Comparison of ENCODE assay signal across 9 cellular contexts in genomic region chr17:46818319-46818928, GRCh38. TPM values are rescaled to one million over a fixed set of nuclear protein-coding genes. Genes with fewer than 3 reads are reported as not detected.
DNase-seq lines count a peak whose midpoint lies in the region; ATAC-seq, FAIRE-seq and TF ChIP-seq lines count a peak whose summit lies in the region.
"Had no signal": no experiment of that assay in that cellular context is flagged by ENCODE, and none has a peak within 500 bp of the region (broad histone marks: within the 10 kb centered on the region; RNA-seq: fewer than 3 reads in every experiment).

A gene with protein sequence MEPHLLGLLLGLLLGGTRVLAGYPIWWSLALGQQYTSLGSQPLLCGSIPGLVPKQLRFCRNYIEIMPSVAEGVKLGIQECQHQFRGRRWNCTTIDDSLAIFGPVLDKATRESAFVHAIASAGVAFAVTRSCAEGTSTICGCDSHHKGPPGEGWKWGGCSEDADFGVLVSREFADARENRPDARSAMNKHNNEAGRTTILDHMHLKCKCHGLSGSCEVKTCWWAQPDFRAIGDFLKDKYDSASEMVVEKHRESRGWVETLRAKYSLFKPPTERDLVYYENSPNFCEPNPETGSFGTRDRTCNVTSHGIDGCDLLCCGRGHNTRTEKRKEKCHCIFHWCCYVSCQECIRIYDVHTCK (minus strand): TSS chr17:46818692. CDS start chr17:46818597, 95 bp downstream.

- in situ Hi-C loops in G401 (cut with HindIII; ENCODE audit: low sequenced_read_pairs): no loop called here

- peak within 1 kb of the TSS; percentile 46 for H3K56ac ChIP-seq in H1 (replicated peaks; ENCODE audit: insufficient read length, low read depth, low read length)

- H2BK15ac ChIP-seq in H1 (ENCODE audit: low read length): no peak within 1 kb of the TSS; the same call in 1 of the 2 replicates

- no peak within 1 kb of the TSS for H2AFZ ChIP-seq in H1 (ENCODE audit: low read length)

- H2BK20ac ChIP-seq in H1 (ENCODE audit: low read length): no peak within 1 kb of the TSS

- no peak for TF ChIP-seq EP300 in H1 (IDR thresholded peaks at IDR 0.05; ENCODE audit: borderline replicate concordance in 1 of 2, low read depth in 2 of 2, low read length in 2 of 2)

- POLR2A ChIA-PET in H1 (lab: Charles Lee; ENCODE audit: partially characterized antibody): interaction anchor here (1.5 kb wide), 1 partner anchor 9 kb away, joined by 4 read pairs; no protein-coding TSS in a partner anchor

- H3K4me2 ChIP-seq in H1 (ENCODE audit: insufficient read depth in 1 of 2, low read depth in 2 of 2, low read length in 2 of 2): peak within 1 kb of the TSS; percentile 92 to 96

- no peak for TF ChIP-seq POLR2A in H1 (IDR thresholded peaks at IDR 0.05; ENCODE audit: control extremely low read depth in 1 of 2, low read depth in 2 of 2, low read length in 2 of 2)

- TF ChIP-seq CTCF in H1 (IDR thresholded peaks at IDR 0.05; ENCODE audit: control extremely low read depth in 1 of 3, insufficient read depth in 1 of 3, low read depth in 1 of 3, low read length in 3 of 3) (no peak), pancreas (IDR thresholded peaks at IDR 0.05) (no peak)

- ATAC-seq in Right ventricle myocardium superior (ENCODE audit: poor library complexity) (peak; percentile 15), Right ventricle myocardium inferior (no peak), pancreas (peak in 2 of 4 donors; percentile 17 to 44), HG02970 (IDR thresholded peaks at IDR 0.05; ENCODE audit: low FRiP score, unreplicated experiment) (no peak)

- H3K9me3 Mint-ChIP-seq in activated CD4-positive, alpha-beta T cell treated with anti-CD3 and anti-CD28 coated beads, Interleukin-2, amount 10 ng/mL, durations not matched to agents 24 days and 14 days: no peaks in the 10 kb centered on the region

- no peak within 1 kb of the TSS for H4K8ac ChIP-seq in H1 (ENCODE audit: extremely low read depth, insufficient read depth, low read length)

- peaks cover 37 to 80% (median 74%) of the 10 kb centered on the region in 4 experiments for H3K27me3 ChIP-seq in H1 (replicated peaks in 1 of 4; ENCODE audit: control insufficient read depth in 3 of 4, extremely low read depth in 1 of 4, insufficient read depth in 3 of 4, low read length in 3 of 4)
- peaks cover 0 to 20% (median 4%) of the 10 kb centered on the region in 4 donors for H3K27me3 ChIP-seq in pancreas

- H3K9ac ChIP-seq in H1 (replicated peaks in 1 of 4; ENCODE audit: extremely low read depth in 1 of 4, low read depth in 3 of 4, low read length in 3 of 4): no peak within 1 kb of the TSS

- H3K4me1 ChIP-seq in H1 (replicated peaks in 1 of 4; ENCODE audit: control insufficient read depth in 3 of 4, insufficient read depth in 4 of 4, low read length in 3 of 4) (peaks cover 0 to 44% (median 33%) of the 10 kb centered on the region in 4 experiments; a peak in 6 of 7 replicates), pancreas (peaks cover 0 to 10% (median 0%) of the 10 kb centered on the region in 3 donors)

- peaks cover 23% of the 10 kb centered on the region; the same call in 1 of the 2 replicates for H3K23me2 ChIP-seq in H1 (ENCODE audit: low read depth, low read length)

- H3K36me3 Mint-ChIP-seq in activated CD4-positive, alpha-beta T cell treated with anti-CD3 and anti-CD28 coated beads, Interleukin-2, amount 10 ng/mL, durations not matched to agents 24 days and 14 days (ENCODE audit: low read depth): no peaks in the 10 kb centered on the region

- H4K91ac ChIP-seq in H1 (replicated peaks; ENCODE audit: insufficient read length, low read length): peak within 1 kb of the TSS; percentile 60

- FAIRE-seq in H1 (lab: Jason Lieb, UNC) (no peak), pancreas (lab: Jason Lieb, UNC) (no peak)
- FAIRE-seq: G401.6 had no signal

- CTCF ChIA-PET in H1 (lab: Charles Lee; ENCODE audit: partially characterized antibody): interaction anchor here (1.6 kb wide), 1 partner anchor 9 kb away, joined by 4 read pairs; no protein-coding TSS in a partner anchor

- 4% methylated on average over 32 of the region's 47 CpGs; no CpG with 5 or more reads in 1 of the 2 experiments for WGBS in H1 (ENCODE audit: extremely low coverage in 1 of 2, insufficient coverage in 1 of 2, insufficient read length in 1 of 2, insufficient replicate concordance in 2 of 2, low coverage in 1 of 2, low lambda C conversion rate in 2 of 2, missing lambda C conversion rate in 1 of 2), 2 experiments
- WGBS in pancreas, 2 donors: 9 to 11% methylated on average over 38 to 47 of the region's 47 CpGs

- H3K4me1 Mint-ChIP-seq in activated CD4-positive, alpha-beta T cell treated with anti-CD3 and anti-CD28 coated beads, Interleukin-2, amount 10 ng/mL, durations not matched to agents 24 days and 14 days: peaks cover 8% of the 10 kb centered on the region

- peak within 1 kb of the TSS; percentile 97; the same call in 1 of the 2 replicates for H2BK5ac ChIP-seq in H1 (ENCODE audit: low read depth, low read length)

- TF ChIP-seq RAD21 in H1 (IDR thresholded peaks at IDR 0.05 in 1 of 2, conservative IDR thresholded peaks at IDR 0.05 in 1 of 2; ENCODE audit: low read depth in 2 of 2, low read length in 2 of 2): no peak

- intact Hi-C loops in Right ventricle myocardium superior (cut with DNase I) (no loop called here), Right ventricle myocardium inferior (cut with DNase I) (no loop called here), pancreas (cut with DNase I) (no loop called here)
- intact Hi-C loops in activated CD4-positive, alpha-beta T cell treated with anti-CD3 and anti-CD28 coated beads, Interleukin-2, amount 10 ng/mL, durations not matched to agents 24 days and 14 days (cut with micrococcal nuclease): no loop called here

- H3K36me3 ChIP-seq in H1 (ENCODE audit: control insufficient read depth in 2 of 4, insufficient read depth in 4 of 4, low read length in 3 of 4) (no peaks in the 10 kb centered on the region), pancreas (no peaks in the 10 kb centered on the region)

- H3K14ac ChIP-seq in H1 (ENCODE audit: insufficient read length): no peak within 1 kb of the TSS

- no peaks in the 10 kb centered on the region for H3K79me2 ChIP-seq in H1 (ENCODE audit: control insufficient read depth in 1 of 2, insufficient read depth in 2 of 2, low read length in 2 of 2)

- peak within 1 kb of the TSS; percentile 96; the same call in 1 of the 2 replicates for H2BK12ac ChIP-seq in H1 (ENCODE audit: low read depth, low read length)

- H3K23ac ChIP-seq in H1 (ENCODE audit: insufficient read length): no peak within 1 kb of the TSS

- H3K4ac ChIP-seq in H1 (replicated peaks; ENCODE audit: insufficient read length, low read depth, low read length): no peak within 1 kb of the TSS

- no peaks in the 10 kb centered on the region for H3K9me3 ChIP-seq in H1 (ENCODE audit: insufficient read depth in 2 of 2, low read depth in 1 of 2, low read length in 1 of 2)
- no peaks in the 10 kb centered on the region for H3K9me3 ChIP-seq in pancreas

- H2AK5ac ChIP-seq in H1 (ENCODE audit: low read depth, low read length): no peak within 1 kb of the TSS

- H3K27ac Mint-ChIP-seq in activated CD4-positive, alpha-beta T cell treated with anti-CD3 and anti-CD28 coated beads, Interleukin-2, amount 10 ng/mL, durations not matched to agents 24 days and 14 days: no peak within 1 kb of the TSS

- H3K27ac ChIP-seq in H1 (ENCODE audit: low read depth, low read length) (no peak within 1 kb of the TSS), pancreas (no peak within 1 kb of the TSS)

- H3K4me3 Mint-ChIP-seq in activated CD4-positive, alpha-beta T cell treated with anti-CD3 and anti-CD28 coated beads, Interleukin-2, amount 10 ng/mL, durations not matched to agents 24 days and 14 days: peak within 1 kb of the TSS; percentile 75

- H3K4me3 ChIP-seq in H1 (ENCODE audit: extremely low read depth in 1 of 4, insufficient read depth in 2 of 4, low read depth in 3 of 4, low read length in 4 of 4) (peak within 1 kb of the TSS; percentile 22 to 61 (median 48)), pancreas (peak within 1 kb of the TSS in 3 of 4 donors; percentile 16 to 50 (median 25))

- H2BK120ac ChIP-seq in H1 (replicated peaks; ENCODE audit: low read depth, low read length): no peak within 1 kb of the TSS

- no peak within 1 kb of the TSS for H4K5ac ChIP-seq in H1 (ENCODE audit: insufficient read length, low read depth, low read length)

- H4K20me1 ChIP-seq in H1 (replicated peaks in 1 of 2; ENCODE audit: control insufficient read depth in 1 of 2, insufficient read depth in 2 of 2, low read length in 2 of 2): peaks cover 2% of the 10 kb centered on the region in 2 experiments

- no peaks in the 10 kb centered on the region; the same call in 1 of the 2 replicates for H3K79me1 ChIP-seq in H1 (ENCODE audit: low read depth, low read length)

- H3K18ac ChIP-seq in H1 (ENCODE audit: extremely low read depth, low read length): peak within 1 kb of the TSS; percentile 95

- peak; percentile 41 for DNase-seq in Right ventricle myocardium superior
- DNase-seq in Right ventricle myocardium inferior (ENCODE audit: missing footprints): no peak
- DNase-seq in activated CD4-positive, alpha-beta T cell treated with anti-CD3 and anti-CD28 coated beads, Interleukin-2, amount 10 ng/mL, durations not matched to agents 24 days and 14 days: peak; percentile 83
- peak in 1 of 2 experiments; percentile 89 for DNase-seq in H1 (ENCODE audit: low read depth in 1 of 2, low spot score in 2 of 2)
- no peak for DNase-seq in pancreas
- no peak for DNase-seq in NCI-H1092 treated with DMSO at 0.1 percent for 48 hours (lab: John Stamatoyannopoulos, UW)
- no peak for DNase-seq in G401 (ENCODE audit: low spot score)

- peaks cover 75% of the 10 kb centered on the region for H3K27me3 Mint-ChIP-seq in activated CD4-positive, alpha-beta T cell treated with anti-CD3 and anti-CD28 coated beads, Interleukin-2, amount 10 ng/mL, durations not matched to agents 24 days and 14 days

TF ChIP-seq in H1, 55 proteins besides CTCF, POLR2A, EP300 and RAD21 (continues in another document):
- no peak for TF ChIP-seq SIX5 (IDR thresholded peaks at IDR 0.05; ENCODE audit: low read depth, low read length)

RNA-seq across cellular contexts. Expression of the gene that starts here (rescaled TPM):
- total RNA-seq in Right ventricle myocardium superior: 0.91 TPM
- 1.0 TPM for total RNA-seq in Right ventricle myocardium inferior
- 0.05 and 0.07 TPM in 2 replicates for total RNA-seq in activated CD4-positive, alpha-beta T cell treated with anti-CD3 and anti-CD28 coated beads, Interleukin-2, amount 10 ng/mL, durations not matched to agents 24 days and 14 days
- 1.3 and 2.0 TPM in 2 replicates for total RNA-seq in H1 (2021; fragmentation: NEBNext Ultra II Directional; extraction: Animal tissue kit (Norgen Biotek cat#: 25700))
- polyA plus RNA-seq in H1 (2011; rRNA removed): 0.56 and 0.96 TPM in 2 replicates
- polyA plus RNA-seq in H1 (2011; cell fraction: cytosol; rRNA removed): 1.00 TPM
- polyA plus RNA-seq in H1 (2011; cell fraction: nucleus; rRNA removed): 1.2 TPM
- polyA plus RNA-seq in H1 (2012, experiment 1 of 2): 0.40 to 1.3 TPM (median 0.77 TPM) in 4 replicates
- polyA plus RNA-seq in H1 (2012, experiment 2 of 2): 0.76 TPM
- 5.2 TPM for polyA plus RNA-seq in H1 (2013, experiment 1 of 2)
- 6.7 TPM for polyA plus RNA-seq in H1 (2013, experiment 2 of 2)
- polyA minus RNA-seq in H1 (2011; rRNA and poly(A)+ RNA removed): 0.71 and 0.91 TPM in 2 replicates
- polyA minus RNA-seq in H1 (2011; cell fraction: cytosol; rRNA and poly(A)+ RNA removed): 0.66 TPM
- polyA minus RNA-seq in H1 (2011; cell fraction: nucleus; rRNA and poly(A)+ RNA removed): 0.60 TPM
- under 1 TPM; 0.24 to 0.72 (median 0.38) TPM for total RNA-seq in pancreas
- under 1 TPM; 0.31 to 0.42 TPM for polyA plus RNA-seq in pancreas
- not detected in 2 replicates for total RNA-seq in G401 (2014; rRNA removed; shearing (Covaris generic))

Comparison
In these comparisons a context has a peak if more than half of its experiments do, and no peak if none do; other contexts are left out.
1. Peak in DNase-seq and ATAC-seq in Right ventricle myocardium superior; RNA of the gene not detected or under 1 TPM.
2. Peak in DNase-seq in activated CD4-positive, alpha-beta T cell treated with anti-CD3 and anti-CD28 coated beads, Interleukin-2, amount 10 ng/mL, durations not matched to agents 24 days and 14 days; RNA of the gene not detected or under 1 TPM.